1 cellular context compared by ENCODE assay signal in genomic region chr5:157820593-157821252, GRCh38.
TF ChIP-seq lines count a peak whose summit lies in the region.

No MANE protein-coding gene starts in this region.

TF ChIP-seq in WTC11, 78 proteins besides CTCF, POLR2A, EP300 and RAD21 (continued from another document):
- TF ChIP-seq, protein P1, sequence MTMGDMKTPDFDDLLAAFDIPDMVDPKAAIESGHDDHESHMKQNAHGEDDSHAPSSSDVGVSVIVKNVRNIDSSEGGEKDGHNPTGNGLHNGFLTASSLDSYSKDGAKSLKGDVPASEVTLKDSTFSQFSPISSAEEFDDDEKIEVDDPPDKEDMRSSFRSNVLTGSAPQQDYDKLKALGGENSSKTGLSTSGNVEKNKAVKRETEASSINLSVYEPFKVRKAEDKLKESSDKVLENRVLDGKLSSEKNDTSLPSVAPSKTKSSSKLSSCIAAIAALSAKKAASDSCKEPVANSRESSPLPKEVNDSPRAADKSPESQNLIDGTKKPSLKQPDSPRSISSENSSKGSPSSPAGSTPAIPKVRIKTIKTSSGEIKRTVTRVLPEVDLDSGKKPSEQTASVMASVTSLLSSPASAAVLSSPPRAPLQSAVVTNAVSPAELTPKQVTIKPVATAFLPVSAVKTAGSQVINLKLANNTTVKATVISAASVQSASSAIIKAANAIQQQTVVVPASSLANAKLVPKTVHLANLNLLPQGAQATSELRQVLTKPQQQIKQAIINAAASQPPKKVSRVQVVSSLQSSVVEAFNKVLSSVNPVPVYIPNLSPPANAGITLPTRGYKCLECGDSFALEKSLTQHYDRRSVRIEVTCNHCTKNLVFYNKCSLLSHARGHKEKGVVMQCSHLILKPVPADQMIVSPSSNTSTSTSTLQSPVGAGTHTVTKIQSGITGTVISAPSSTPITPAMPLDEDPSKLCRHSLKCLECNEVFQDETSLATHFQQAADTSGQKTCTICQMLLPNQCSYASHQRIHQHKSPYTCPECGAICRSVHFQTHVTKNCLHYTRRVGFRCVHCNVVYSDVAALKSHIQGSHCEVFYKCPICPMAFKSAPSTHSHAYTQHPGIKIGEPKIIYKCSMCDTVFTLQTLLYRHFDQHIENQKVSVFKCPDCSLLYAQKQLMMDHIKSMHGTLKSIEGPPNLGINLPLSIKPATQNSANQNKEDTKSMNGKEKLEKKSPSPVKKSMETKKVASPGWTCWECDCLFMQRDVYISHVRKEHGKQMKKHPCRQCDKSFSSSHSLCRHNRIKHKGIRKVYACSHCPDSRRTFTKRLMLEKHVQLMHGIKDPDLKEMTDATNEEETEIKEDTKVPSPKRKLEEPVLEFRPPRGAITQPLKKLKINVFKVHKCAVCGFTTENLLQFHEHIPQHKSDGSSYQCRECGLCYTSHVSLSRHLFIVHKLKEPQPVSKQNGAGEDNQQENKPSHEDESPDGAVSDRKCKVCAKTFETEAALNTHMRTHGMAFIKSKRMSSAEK (CRISPR knock-in tag; IDR thresholded peaks at IDR 0.05; ENCODE audit: borderline replicate concordance): no peak
- TF ChIP-seq RELA (CRISPR knock-in tag; IDR thresholded peaks at IDR 0.05; ENCODE audit: borderline replicate concordance) (no peak), NR1H2 (CRISPR knock-in tag; IDR thresholded peaks at IDR 0.05) (no peak), GTF2I (CRISPR knock-in tag; conservative IDR thresholded peaks at IDR 0.05) (no peak), TCF7 (CRISPR knock-in tag; IDR thresholded peaks at IDR 0.05; ENCODE audit: low read depth) (no peak), JUN (CRISPR knock-in tag; IDR thresholded peaks at IDR 0.05) (no peak)
